15 cellular contexts compared by ENCODE assay signal in genomic region chr18:2988041-2988794, GRCh38. TPM values are rescaled to one million over a fixed set of nuclear protein-coding genes. Genes with fewer than 3 reads are reported as not detected.
A peak's percentile ranks its signal among the peaks of the same experiment; 100 is the strongest.
DNase-seq lines count a peak whose midpoint lies in the region; ATAC-seq and TF ChIP-seq lines count a peak whose summit lies in the region.
"Had no signal": no experiment of that assay in that cellular context is flagged by ENCODE, and none has a peak within 500 bp of the region (broad histone marks: within the 10 kb centered on the region; RNA-seq: fewer than 3 reads in every experiment).

No MANE protein-coding gene starts in this region.

- intact Hi-C loops in activated CD8-positive, alpha-beta T cell treated with anti-CD3 and anti-CD28 coated beads for 36 hours (cut with micrococcal nuclease), result no loop called here

- peak overlapping the region; percentile 73 for H3K27ac Mint-ChIP-seq in activated CD8-positive, alpha-beta T cell treated with anti-CD3 and anti-CD28 coated beads for 36 hours
- no peak overlapping the region for H3K27ac Mint-ChIP-seq in activated CD8-positive, alpha-beta T cell treated with anti-CD3 and anti-CD28 coated beads, Interleukin-2, amount 10 ng/mL, durations not matched to agents 7 days and 5 days
- peak overlapping the region; percentile 62 for H3K27ac Mint-ChIP-seq in osteocyte (ENCODE audit: unreplicated experiment)

- no peaks in the 10 kb centered on the region for H3K27me3 Mint-ChIP-seq in activated CD8-positive, alpha-beta T cell treated with anti-CD3 and anti-CD28 coated beads for 36 hours
- no peaks in the 10 kb centered on the region for H3K27me3 Mint-ChIP-seq in activated CD8-positive, alpha-beta T cell treated with anti-CD3 and anti-CD28 coated beads, Interleukin-2, amount 10 ng/mL, durations not matched to agents 7 days and 5 days (ENCODE audit: low read depth)
- no peaks in the 10 kb centered on the region for H3K27me3 Mint-ChIP-seq in osteocyte (ENCODE audit: unreplicated experiment)

- no peak overlapping the region for H3K4me3 Mint-ChIP-seq in activated CD8-positive, alpha-beta T cell treated with anti-CD3 and anti-CD28 coated beads for 36 hours
- no peak overlapping the region for H3K4me3 Mint-ChIP-seq in activated CD8-positive, alpha-beta T cell treated with anti-CD3 and anti-CD28 coated beads, Interleukin-2, amount 10 ng/mL, durations not matched to agents 7 days and 5 days
- peak overlapping the region; percentile 1 for H3K4me3 Mint-ChIP-seq in osteocyte (ENCODE audit: unreplicated experiment)

- DNase-seq in activated CD8-positive, alpha-beta T cell treated with anti-CD3 and anti-CD28 coated beads for 36 hours, result no peak
- DNase-seq in activated CD8-positive, alpha-beta T cell treated with anti-CD3 and anti-CD28 coated beads, Interleukin-2, amount 10 ng/mL, durations not matched to agents 7 days and 5 days, result no peak
- peak; percentile 54 for DNase-seq in M059J (ENCODE audit: low read depth)
- peak; percentile 75 to 89 for DNase-seq in cardiac fibroblast (ENCODE audit: low read depth in 2 of 2)
- DNase-seq in osteocyte (ENCODE audit: extremely low spot score, unreplicated experiment), result no peak
- DNase-seq in GM20000 (ENCODE audit: low spot score), result no peak
- DNase-seq in UCSD-AML1 (lab: John Stamatoyannopoulos, UW; ENCODE audit: unreplicated experiment), result no peak
- no peak for DNase-seq in DMS79 (lab: John Stamatoyannopoulos, UW)
- DNase-seq: BE2C, dermis blood vessel endothelial cell, foreskin melanocyte, MV-4-11, NCI-H345 had no signal

- no peak for ATAC-seq in activated CD8-positive, alpha-beta T cell treated with anti-CD3 and anti-CD28 coated beads for 36 hours
- ATAC-seq in activated CD8-positive, alpha-beta T cell treated with anti-CD3 and anti-CD28 coated beads, Interleukin-2, amount 10 ng/mL, durations not matched to agents 7 days and 5 days, result no peak
- ATAC-seq: activated naive CD4-positive, alpha-beta T cell treated with anti-CD3 and anti-CD28 coated beads, Interleukin-2, amount 50 U/mL, for 72 hours had no signal

- peaks cover 85% of the 10 kb centered on the region for H3K4me1 Mint-ChIP-seq in activated CD8-positive, alpha-beta T cell treated with anti-CD3 and anti-CD28 coated beads for 36 hours (ENCODE audit: low read depth)
- H3K4me1 Mint-ChIP-seq in activated CD8-positive, alpha-beta T cell treated with anti-CD3 and anti-CD28 coated beads, Interleukin-2, amount 10 ng/mL, durations not matched to agents 7 days and 5 days (ENCODE audit: low read depth), result peaks cover 78% of the 10 kb centered on the region
- H3K4me1 Mint-ChIP-seq in osteocyte (ENCODE audit: unreplicated experiment), result peaks cover 52% of the 10 kb centered on the region

- no peak for TF ChIP-seq CTCF in activated CD8-positive, alpha-beta T cell treated with anti-CD3 and anti-CD28 coated beads for 36 hours (IDR thresholded peaks at IDR 0.05)
- no peak for TF ChIP-seq CTCF in cardiac fibroblast (IDR thresholded peaks at IDR 0.05; ENCODE audit: low read depth, low read length)
- no peak for TF ChIP-seq CTCF in osteocyte (IDR thresholded peaks at IDR 0.05)
- no peak for TF ChIP-seq CTCF in GM20000 (IDR thresholded peaks at IDR 0.05; ENCODE audit: extremely low read depth, missing control alignments)

- POLR2A ChIA-PET in activated CD8-positive, alpha-beta T cell treated with anti-CD3 and anti-CD28 coated beads for 36 hours (lab: Charles Lee), result interaction anchor here (1.0 to 2.7 kb wide), 3 partner anchors 8 to 9 kb away, joined by 3 to 7 read pairs (median 6); no protein-coding TSS in a partner anchor
- POLR2A ChIA-PET in activated CD8-positive, alpha-beta T cell treated with anti-CD3 and anti-CD28 coated beads, Interleukin-2, amount 10 ng/mL, durations not matched to agents 7 days and 5 days (lab: Charles Lee), result interaction anchor here (0.7 kb wide), 1 partner anchor 260 kb away, joined by 3 read pairs; the partner anchor contains the start of gene MYL12A

- CTCF ChIA-PET in activated CD8-positive, alpha-beta T cell treated with anti-CD3 and anti-CD28 coated beads for 36 hours (lab: Charles Lee), result interaction anchor here (0.8 to 8.7 kb wide), 15 partner anchors 8 to 258 kb away, joined by 3 to 152 read pairs (median 4); no protein-coding TSS in a partner anchor
- CTCF ChIA-PET in activated CD8-positive, alpha-beta T cell treated with anti-CD3 and anti-CD28 coated beads, Interleukin-2, amount 10 ng/mL, durations not matched to agents 7 days and 5 days (lab: Charles Lee), result interaction anchor here (1.0 to 6.3 kb wide), 14 partner anchors 10 to 258 kb away, joined by 3 to 136 read pairs (median 10); no protein-coding TSS in a partner anchor

- H3K9me3 Mint-ChIP-seq in activated CD8-positive, alpha-beta T cell treated with anti-CD3 and anti-CD28 coated beads for 36 hours, result peaks cover 9% of the 10 kb centered on the region
- peaks cover 14% of the 10 kb centered on the region for H3K9me3 Mint-ChIP-seq in activated CD8-positive, alpha-beta T cell treated with anti-CD3 and anti-CD28 coated beads, Interleukin-2, amount 10 ng/mL, durations not matched to agents 7 days and 5 days (ENCODE audit: insufficient read depth)
- peaks cover 15% of the 10 kb centered on the region for H3K9me3 Mint-ChIP-seq in osteocyte (ENCODE audit: unreplicated experiment)

- no peak overlapping the region for H3K4me3 ChIP-seq in cardiac fibroblast (replicated peaks in 1 of 2; ENCODE audit: low read depth in 2 of 2, low read length in 2 of 2)
- H3K4me3 ChIP-seq: HAP-1 had no signal

- H3K36me3 Mint-ChIP-seq in activated CD8-positive, alpha-beta T cell treated with anti-CD3 and anti-CD28 coated beads for 36 hours (ENCODE audit: low read depth), result peaks cover 52% of the 10 kb centered on the region
- peaks cover 43% of the 10 kb centered on the region for H3K36me3 Mint-ChIP-seq in activated CD8-positive, alpha-beta T cell treated with anti-CD3 and anti-CD28 coated beads, Interleukin-2, amount 10 ng/mL, durations not matched to agents 7 days and 5 days (ENCODE audit: low read depth)
- H3K36me3 Mint-ChIP-seq in osteocyte (ENCODE audit: unreplicated experiment), result peaks cover 12% of the 10 kb centered on the region

RNA-seq across cellular contexts. Expression of gene LPIN2, which starts 24.7 kb away (rescaled TPM):
- 10 to 100 TPM; 95.5 to 95.7 TPM for total RNA-seq in activated CD8-positive, alpha-beta T cell treated with anti-CD3 and anti-CD28 coated beads for 36 hours
- 10 to 100 TPM; 77.5 TPM for total RNA-seq in activated CD8-positive, alpha-beta T cell treated with anti-CD3 and anti-CD28 coated beads, Interleukin-2, amount 10 ng/mL, durations not matched to agents 7 days and 5 days
- total RNA-seq in M059J (2014; rRNA removed; shearing (Covaris generic)), result 29.5 and 36.2 TPM in 2 replicates
- total RNA-seq in osteocyte, result 34.8 and 36.9 TPM in 2 replicates

Comparison
In these comparisons a context has a peak if more than half of its experiments do, and no peak if none do; other contexts are left out.
1. DNase-seq: peak in M059J (single experiment) and cardiac fibroblast (2 of 2); none in activated CD8-positive, alpha-beta T cell treated with anti-CD3 and anti-CD28 coated beads for 36 hours (single experiment), activated CD8-positive, alpha-beta T cell treated with anti-CD3 and anti-CD28 coated beads, Interleukin-2, amount 10 ng/mL, durations not matched to agents 7 days and 5 days (single experiment), osteocyte (single experiment), GM20000 (single experiment), UCSD-AML1 (single experiment) and DMS79 (single experiment).